In the genomic region with DNA sequence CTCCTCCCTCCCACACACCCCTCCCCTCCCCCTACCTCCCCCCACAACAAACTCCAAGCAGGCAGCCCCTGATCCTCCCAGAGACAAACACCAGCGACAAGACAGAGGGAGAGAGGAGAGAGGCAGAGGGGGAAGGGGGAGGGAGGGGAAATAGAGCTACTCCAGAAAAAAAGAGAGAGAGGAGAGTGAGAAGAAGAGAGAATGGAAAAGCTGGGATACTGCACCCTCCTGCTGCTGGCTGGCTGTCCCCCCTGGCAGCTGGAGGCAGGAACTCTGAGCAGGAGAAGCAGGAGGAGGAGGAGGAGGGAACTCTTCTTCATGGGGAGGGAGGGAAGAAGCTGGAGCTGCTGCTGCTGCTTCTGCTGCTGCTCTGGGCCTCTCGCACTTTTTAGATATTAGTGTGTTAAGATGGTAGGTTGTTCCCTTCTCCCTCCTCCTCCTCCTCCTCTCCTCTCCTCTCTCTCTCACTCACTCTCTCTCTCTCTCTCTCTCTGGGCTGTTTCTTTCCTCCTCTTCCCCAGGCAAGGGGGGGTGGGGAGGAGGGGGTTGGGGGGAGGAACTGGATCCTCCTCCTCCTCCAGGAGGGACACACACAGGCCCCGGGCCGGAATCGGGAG, we compare ENCODE assay signal across 8 cellular contexts. TPM values are rescaled to one million over a fixed set of nuclear protein-coding genes. Genes with fewer than 3 reads are reported as not detected.
A peak's percentile ranks its signal among the peaks of the same experiment; 100 is the strongest.
DNase-seq lines count a peak whose midpoint lies in the region; TF ChIP-seq lines count a peak whose summit lies in the region.

No MANE protein-coding gene starts in this region.

- H3K4me3 ChIP-seq in ascending aorta, result peak overlapping the region; percentile 69 to 95
- peak overlapping the region; percentile 75 for H3K4me3 ChIP-seq in retinal pigment epithelial cell (ENCODE audit: low read length)

- H3K27me3 ChIP-seq in ascending aorta, result no peaks in the 10 kb centered on the region

- DNase-seq in activated T-cell treated with anti-CD3 and anti-CD28 coated beads for 24 hours (ENCODE audit: low read depth) (peak; percentile 10), activated T-cell treated with anti-CD3 and anti-CD28 coated beads for 4 hours (no peak), HuH-7.5 (ENCODE audit: low spot score) (peak; percentile 33), RKO (ENCODE audit: low spot score) (peak; percentile 82), ascending aorta (ENCODE audit: low spot score in 2 of 2) (peak in 1 of 2 donors; percentile 67), iPS DF 4.7 (ENCODE audit: extremely low read depth, low spot score) (peak; percentile 64), retinal pigment epithelial cell (ENCODE audit: low read depth) (no peak), mucosa of gallbladder (ENCODE audit: low spot score) (no peak)

- peaks cover 0 to 24% of the 10 kb centered on the region in 2 donors for H3K4me1 ChIP-seq in ascending aorta

- no peaks in the 10 kb centered on the region for H3K36me3 ChIP-seq in ascending aorta

- no peaks in the 10 kb centered on the region for H3K9me3 ChIP-seq in ascending aorta

- intact Hi-C loops in ascending aorta (cut with DNase I), result loop anchor here (5.0 to 10.0 kb wide), 6 partner anchors 116 to 1554 kb away; partner anchors contain the start of genes CD82, DGKZ and PEX16

- H3K27ac ChIP-seq in ascending aorta, result peak overlapping the region; percentile 88 to 95

- TF ChIP-seq CTCF in ascending aorta (IDR thresholded peaks at IDR 0.05) (no peak), retinal pigment epithelial cell (conservative IDR thresholded peaks at IDR 0.05; ENCODE audit: low read depth, low read length) (no peak)

RNA-seq across cellular contexts. Expression of gene PHF21A, which starts 0.4 kb away (rescaled TPM):
- 69.7 TPM for total RNA-seq in ascending aorta
- 43.8 TPM for total RNA-seq in mucosa of gallbladder

Comparison
In these comparisons a context has a peak if more than half of its experiments do, and no peak if none do; other contexts are left out.
1. DNase-seq: peak in activated T-cell treated with anti-CD3 and anti-CD28 coated beads for 24 hours (single experiment), HuH-7.5 (single experiment), RKO (single experiment) and iPS DF 4.7 (single experiment); none in activated T-cell treated with anti-CD3 and anti-CD28 coated beads for 4 hours (single experiment), retinal pigment epithelial cell (single experiment) and mucosa of gallbladder (single experiment).